18 cellular contexts compared by ENCODE assay signal in genomic region chr20:56801991-56802740, GRCh38.
A peak's percentile ranks its signal among the peaks of the same experiment; 100 is the strongest.
DNase-seq lines count a peak whose midpoint lies in the region; ATAC-seq, FAIRE-seq and TF ChIP-seq lines count a peak whose summit lies in the region.
"Had no signal": no experiment of that assay in that cellular context is flagged by ENCODE, and none has a peak within 500 bp of the region (broad histone marks: within the 10 kb centered on the region; RNA-seq: fewer than 3 reads in every experiment).

No MANE protein-coding gene starts in this region.

- DNase-seq in GM03348 (ENCODE audit: low spot score) = peak; percentile 39
- peak; percentile 67 for DNase-seq in astrocyte (ENCODE audit: low read depth)
- DNase-seq in fibroblast of villous mesenchyme (ENCODE audit: low read depth) = peak; percentile 31
- DNase-seq in type B pancreatic cell (ENCODE audit: extremely low spot score, unreplicated experiment) = no peak
- DNase-seq in germinal center (ENCODE audit: low spot score) = no peak
- no peak for DNase-seq in mesendoderm
- no peak for DNase-seq in head of caudate nucleus
- DNase-seq: activated CD4-positive, alpha-beta T cell treated with anti-CD3 and anti-CD28 coated beads, Interleukin-2, amount 10 ng/mL, durations not matched to agents 24 days and 14 days; GDM1; glutamatergic neuron; left ventricle myocardium superior; NCI-H146; NCI-H69; stimulated activated CD4-positive, alpha-beta T cell treated with anti-CD3 and anti-CD28 coated beads, Interleukin-4, amount 100 ng/mL, for 4 hours; stimulated activated naive CD8-positive, alpha-beta T cell treated with anti-CD3 and anti-CD28 coated beads, Interleukin-15, amount 100 ng/mL, for 72 hours had no signal

- no peak overlapping the region for H3K27ac ChIP-seq in astrocyte (ENCODE audit: low read depth, low read length)
- no peak overlapping the region for H3K27ac ChIP-seq in mesendoderm (ENCODE audit: low read depth, low read length)

- no peaks in the 10 kb centered on the region for H4K20me1 ChIP-seq in astrocyte (ENCODE audit: insufficient read depth, low read length)

- H3K27me3 Mint-ChIP-seq in astrocyte (ENCODE audit: low read depth, unreplicated experiment) (peaks cover 21% of the 10 kb centered on the region), type B pancreatic cell (peaks cover 3% of the 10 kb centered on the region)
- H3K27me3 Mint-ChIP-seq: activated CD4-positive, alpha-beta T cell treated with anti-CD3 and anti-CD28 coated beads, Interleukin-2, amount 10 ng/mL, durations not matched to agents 24 days and 14 days had no signal

- H3K79me2 ChIP-seq in astrocyte (ENCODE audit: insufficient read depth, low read length) (no peaks in the 10 kb centered on the region), mesendoderm (ENCODE audit: control insufficient read depth, insufficient read depth, low read length) (no peaks in the 10 kb centered on the region)

- H2BK15ac ChIP-seq in mesendoderm (replicated peaks; ENCODE audit: low read depth) = no peak overlapping the region

- H3K4me1 Mint-ChIP-seq in astrocyte (ENCODE audit: low read depth, unreplicated experiment) (no peaks in the 10 kb centered on the region), type B pancreatic cell (ENCODE audit: unreplicated experiment) (peaks cover 13% of the 10 kb centered on the region)
- H3K4me1 Mint-ChIP-seq: activated CD4-positive, alpha-beta T cell treated with anti-CD3 and anti-CD28 coated beads, Interleukin-2, amount 10 ng/mL, durations not matched to agents 24 days and 14 days; stimulated activated naive CD8-positive, alpha-beta T cell treated with anti-CD3 and anti-CD28 coated beads, Interleukin-15, amount 100 ng/mL, for 72 hours had no signal

- H4K8ac ChIP-seq in mesendoderm (ENCODE audit: low read depth, low read length) = no peak overlapping the region

- H4K5ac ChIP-seq in mesendoderm (ENCODE audit: low read length) = no peak overlapping the region

- no peaks in the 10 kb centered on the region for H3K36me3 ChIP-seq in astrocyte (ENCODE audit: insufficient read depth, low read length)
- H3K36me3 ChIP-seq in mesendoderm (ENCODE audit: control insufficient read depth, insufficient read depth, low read length) = no peaks in the 10 kb centered on the region

- H2AFZ ChIP-seq in astrocyte (ENCODE audit: low read depth, low read length) = no peak overlapping the region

- no peak overlapping the region for H3K56ac ChIP-seq in mesendoderm (ENCODE audit: low read length)

- H2BK120ac ChIP-seq in mesendoderm (ENCODE audit: low read depth, low read length) = no peak overlapping the region

- no peak overlapping the region for H3K27ac Mint-ChIP-seq in astrocyte (ENCODE audit: unreplicated experiment)
- H3K27ac Mint-ChIP-seq in type B pancreatic cell = peak overlapping the region; percentile 57
- H3K27ac Mint-ChIP-seq: activated CD4-positive, alpha-beta T cell treated with anti-CD3 and anti-CD28 coated beads, Interleukin-2, amount 10 ng/mL, durations not matched to agents 24 days and 14 days; stimulated activated naive CD8-positive, alpha-beta T cell treated with anti-CD3 and anti-CD28 coated beads, Interleukin-15, amount 100 ng/mL, for 72 hours had no signal

- H3K4me3 ChIP-seq in astrocyte (ENCODE audit: insufficient read depth, low read depth, low read length) (no peak overlapping the region), fibroblast of villous mesenchyme (ENCODE audit: low read depth, low read length) (no peak overlapping the region), mesendoderm (ENCODE audit: low read length) (no peak overlapping the region)

- H3K23ac ChIP-seq in mesendoderm (ENCODE audit: low read length) = no peak overlapping the region

- no CpG with 5 or more reads among the region's 19 CpGs for WGBS in mesendoderm (ENCODE audit: extremely low coverage, insufficient coverage, low lambda C conversion rate)

- no peak overlapping the region for H3K4me3 Mint-ChIP-seq in astrocyte (ENCODE audit: unreplicated experiment)
- H3K4me3 Mint-ChIP-seq in type B pancreatic cell = no peak overlapping the region
- H3K4me3 Mint-ChIP-seq: activated CD4-positive, alpha-beta T cell treated with anti-CD3 and anti-CD28 coated beads, Interleukin-2, amount 10 ng/mL, durations not matched to agents 24 days and 14 days; stimulated activated naive CD8-positive, alpha-beta T cell treated with anti-CD3 and anti-CD28 coated beads, Interleukin-15, amount 100 ng/mL, for 72 hours had no signal

- peak overlapping the region; percentile 56 for H3K4me2 ChIP-seq in astrocyte (ENCODE audit: low read length)
- no peak overlapping the region for H3K4me2 ChIP-seq in mesendoderm (ENCODE audit: low read length)

- peaks cover 18% of the 10 kb centered on the region for H3K4me1 ChIP-seq in astrocyte (ENCODE audit: insufficient read depth, low read length)
- peaks cover 5% of the 10 kb centered on the region for H3K4me1 ChIP-seq in mesendoderm (ENCODE audit: control insufficient read depth, low read depth, low read length)

- H3K27me3 ChIP-seq in astrocyte (ENCODE audit: insufficient read depth, low read length) (no peaks in the 10 kb centered on the region), mesendoderm (ENCODE audit: insufficient read depth, low read length, poor library complexity) (no peaks in the 10 kb centered on the region)

- no peak for ATAC-seq in HG03095 (IDR thresholded peaks at IDR 0.05; ENCODE audit: unreplicated experiment)
- ATAC-seq: left ventricle myocardium superior; Right ventricle myocardium inferior; stimulated activated naive CD8-positive, alpha-beta T cell treated with anti-CD3 and anti-CD28 coated beads, Interleukin-15, amount 100 ng/mL, for 72 hours had no signal

- H3K9me3 ChIP-seq in astrocyte (ENCODE audit: insufficient read depth, low read depth, low read length) = peaks cover 5% of the 10 kb centered on the region

- no peak overlapping the region for H2BK5ac ChIP-seq in mesendoderm (ENCODE audit: low read length)

- no peaks in the 10 kb centered on the region for H3K36me3 Mint-ChIP-seq in astrocyte (ENCODE audit: low read depth, unreplicated experiment)
- H3K36me3 Mint-ChIP-seq in type B pancreatic cell = no peaks in the 10 kb centered on the region

- no peak overlapping the region for H2AK5ac ChIP-seq in mesendoderm (ENCODE audit: low read length)

- FAIRE-seq in astrocyte (lab: Jason Lieb, UNC) = no peak
- FAIRE-seq: TTC549 had no signal

- no peak overlapping the region for H3K4ac ChIP-seq in mesendoderm (ENCODE audit: low read depth, low read length)

- TF ChIP-seq CTCF in astrocyte (IDR thresholded peaks at IDR 0.05; ENCODE audit: insufficient read depth, low read depth, low read length) = no peak
- TF ChIP-seq CTCF in fibroblast of villous mesenchyme (IDR thresholded peaks at IDR 0.05; ENCODE audit: insufficient read depth, low read depth, low read length) = no peak
- TF ChIP-seq CTCF in type B pancreatic cell (conservative IDR thresholded peaks at IDR 0.05) = no peak

- peaks cover 7% of the 10 kb centered on the region for H3K9me3 Mint-ChIP-seq in astrocyte (ENCODE audit: unreplicated experiment)
- peaks cover 5% of the 10 kb centered on the region for H3K9me3 Mint-ChIP-seq in type B pancreatic cell

- H3K79me1 ChIP-seq in mesendoderm (ENCODE audit: low read length) = no peaks in the 10 kb centered on the region

- H3K9ac ChIP-seq in astrocyte (ENCODE audit: low read length) (no peak overlapping the region), mesendoderm (ENCODE audit: low read length) (no peak overlapping the region)

- H3K18ac ChIP-seq in mesendoderm (ENCODE audit: low read length) = no peak overlapping the region

- intact Hi-C loops in head of caudate nucleus (cut with DNase I) = no loop called here

Comparison
In these comparisons a context has a peak if more than half of its experiments do, and no peak if none do; other contexts are left out.
1. DNase-seq: peak in GM03348 (single experiment), astrocyte (single experiment) and fibroblast of villous mesenchyme (single experiment); none in type B pancreatic cell (single experiment), germinal center (single experiment), mesendoderm (single experiment) and head of caudate nucleus (0 of 42).